ENCODE assay signal across 20 cellular contexts in genomic region chr14:39773387-39773786, GRCh38.
"Had no signal": no experiment of that assay in that cellular context is flagged by ENCODE, and none has a peak within 500 bp of the region (broad histone marks: within the 10 kb centered on the region; RNA-seq: fewer than 3 reads in every experiment).

No MANE protein-coding gene starts in this region.

- H3K36me3 ChIP-seq: MG63 had no signal

- ATAC-seq: activated T-cell treated with anti-CD3 and anti-CD28 coated beads, Interleukin-2, amount 50 U/mL, for 4 hours; body of pancreas; T-helper 17 cell had no signal

- H3K27me3 ChIP-seq: body of pancreas, MG63 had no signal

- H3K27ac ChIP-seq: body of pancreas, PC-9 had no signal

- DNase-seq: activated CD4-positive, alpha-beta memory T cell treated with anti-CD3 and anti-CD28 coated beads for 36 hours; activated CD4-positive, alpha-beta T cell treated with anti-CD3 and anti-CD28 coated beads, Interleukin-2, amount 10 ng/mL, durations not matched to agents 7 days and 5 days; activated CD4-positive, CD25-positive, alpha-beta regulatory T cell; activated CD8-positive, alpha-beta memory T cell treated with anti-CD3 and anti-CD28 coated beads for 24 hours; activated gamma-delta T cell; activated naive CD4-positive, alpha-beta T cell treated with anti-CD3 and anti-CD28 coated beads, Interleukin-2, amount 10 ng/mL, durations not matched to agents 7 days and 5 days; activated naive CD8-positive, alpha-beta T cell treated with anti-CD3 and anti-CD28 coated beads for 36 hours; activated T-cell treated with anti-CD3 and anti-CD28 coated beads, Interleukin-2, amount 50 U/mL, for 4 hours; body of pancreas; MG63; MV-4-11; NCI-H1092 treated with DMSO at 0.1 percent for 48 hours; NCI-H1417 treated with DMSO at 0.1 percent for 48 hours; NCI-H1694; NCI-H2029 treated with DMSO at 0.1 percent for 48 hours; NCI-H510A treated with DMSO at 0.1 percent for 48 hours; PC-9; SIG-M5; T-helper 17 cell; T1000 had no signal

- H3K9me3 ChIP-seq: body of pancreas, MG63 had no signal

- H3K4me1 ChIP-seq: body of pancreas had no signal

- H3K4me3 ChIP-seq: body of pancreas, MG63, PC-9 had no signal
